10 cellular contexts compared by ENCODE assay signal in genomic region chr2:98908909-98909308, GRCh38. TPM values are rescaled to one million over a fixed set of nuclear protein-coding genes. Genes with fewer than 3 reads are reported as not detected.
A peak's percentile ranks its signal among the peaks of the same experiment; 100 is the strongest.
DNase-seq lines count a peak whose midpoint lies in the region; ATAC-seq, FAIRE-seq and TF ChIP-seq lines count a peak whose summit lies in the region.
"Had no signal": no experiment of that assay in that cellular context is flagged by ENCODE, and none has a peak within 500 bp of the region (broad histone marks: within the 10 kb centered on the region; RNA-seq: fewer than 3 reads in every experiment).

No MANE protein-coding gene starts in this region.

- H4K20me1 ChIP-seq in HepG2 (ENCODE audit: insufficient read depth, low read length), result no peaks in the 10 kb centered on the region

- WGBS in HepG2 (ENCODE audit: low lambda C conversion rate), result 12% methylated on average over 4 of the region's 4 CpGs
- WGBS in right lobe of liver (ENCODE audit: insufficient coverage, low coverage, low lambda C conversion rate, missing lambda C conversion rate), result 17% methylated on average over 3 of the region's 4 CpGs

- peaks cover 46% of the 10 kb centered on the region for H3K4me1 ChIP-seq in HepG2 (ENCODE audit: insufficient read depth, low read length)
- no peaks in the 10 kb centered on the region for H3K4me1 ChIP-seq in right lobe of liver
- peaks cover 32% of the 10 kb centered on the region for H3K4me1 ChIP-seq in vagina

- TF ChIP-seq EP300 in HepG2 (IDR thresholded peaks at IDR 0.05; ENCODE audit: low read depth in 2 of 2, low read length in 2 of 2), result no peak
- TF ChIP-seq EP300 in HepG2 (CRISPR knock-in tag; IDR thresholded peaks at IDR 0.05; ENCODE audit: borderline replicate concordance), result no peak

- H3K79me2 ChIP-seq in HepG2 (ENCODE audit: insufficient read depth, low read length), result no peaks in the 10 kb centered on the region

- peak overlapping the region; percentile 68 for H3K4me2 ChIP-seq in HepG2 (ENCODE audit: low read depth, low read length)

- no TSS peak for BruUV-seq in HepG2 (replicated peaks; lab: Mats Ljungman, UMichigan)

- no peak for DNase-seq in HepG2 (ENCODE audit: low spot score)
- no peak for DNase-seq in right lobe of liver
- no peak for DNase-seq in WTC11 (ENCODE audit: low spot score)
- DNase-seq in glutamatergic neuron, result no peak
- peak; percentile 4 to 32 for DNase-seq in vagina (ENCODE audit: extremely low spot score in 2 of 2)
- no peak for DNase-seq in NCI-H345 (lab: John Stamatoyannopoulos, UW)
- DNase-seq: foreskin melanocyte had no signal

- H3K27me3 ChIP-seq in HepG2 (ENCODE audit: control insufficient read depth in 1 of 2, insufficient read depth in 2 of 2, low read length in 2 of 2), result peaks cover 4 to 39% of the 10 kb centered on the region in 2 experiments; a peak in 4 of 5 replicates
- no peaks in the 10 kb centered on the region for H3K27me3 ChIP-seq in right lobe of liver
- H3K27me3 ChIP-seq in vagina, result no peaks in the 10 kb centered on the region
- H3K27me3 ChIP-seq: ovary had no signal

- CTCF ChIA-PET in HepG2 (lab: Yijun Ruan, JAX; ENCODE audit: low intra/inter-chr PET ratio, low total read pairs), result no interaction called here
- CTCF ChIA-PET in WTC11 (lab: Charles Lee), result interaction anchor here (0.9 kb wide), 1 partner anchor 37 kb away, joined by 3 read pairs; no protein-coding TSS in a partner anchor

- POLR2A ChIA-PET in HepG2 (lab: Yijun Ruan, JAX), result no interaction called here
- POLR2A ChIA-PET in WTC11 (lab: Charles Lee), result no interaction called here

- H3K4me3 ChIP-seq in HepG2 (replicated peaks in 1 of 3; ENCODE audit: insufficient read depth in 1 of 3, low read depth in 2 of 3, low read length in 3 of 3) (no peak overlapping the region), right lobe of liver (no peak overlapping the region), vagina (no peak overlapping the region)
- H3K4me3 ChIP-seq: ovary had no signal

- no peaks in the 10 kb centered on the region for H3K36me3 Mint-ChIP-seq in WTC11
- H3K36me3 Mint-ChIP-seq in glutamatergic neuron (ENCODE audit: unreplicated experiment), result no peaks in the 10 kb centered on the region

- H3K36me3 ChIP-seq in HepG2 (replicated peaks in 1 of 2; ENCODE audit: control insufficient read depth in 1 of 2, insufficient read depth in 2 of 2, low read length in 2 of 2) (no peaks in the 10 kb centered on the region), right lobe of liver (no peaks in the 10 kb centered on the region), vagina (no peaks in the 10 kb centered on the region)
- H3K36me3 ChIP-seq: ovary had no signal

- TF ChIP-seq POLR2A in HepG2 (IDR thresholded peaks at IDR 0.05; ENCODE audit: insufficient read depth in 1 of 2, low read depth in 2 of 2, low read length in 2 of 2), result no peak
- no peak for TF ChIP-seq POLR2A in right lobe of liver (IDR thresholded peaks at IDR 0.05)
- TF ChIP-seq POLR2A in vagina (IDR thresholded peaks at IDR 0.05), result no peak

- H3K9me3 ChIP-seq in HepG2 (ENCODE audit: low read length) (no peaks in the 10 kb centered on the region), right lobe of liver (no peaks in the 10 kb centered on the region), vagina (no peaks in the 10 kb centered on the region)
- H3K9me3 ChIP-seq: ovary had no signal

- in situ Hi-C loops in HepG2 (cut with HindIII; ENCODE audit: extremely low pct_ligation_motif_present, low pct_unique_long_range_greater_than_20kb), result no loop called here

- TF ChIP-seq RAD21 in HepG2 (CRISPR knock-in tag; IDR thresholded peaks at IDR 0.05), result no peak

- FAIRE-seq in HepG2 (lab: Jason Lieb, UNC), result peak; percentile 46

- H3K27ac Mint-ChIP-seq in WTC11 (peak overlapping the region; percentile 93), glutamatergic neuron (ENCODE audit: unreplicated experiment) (peak overlapping the region; percentile 90)

- intact Hi-C loops in HepG2 (cut with micrococcal nuclease; ENCODE audit: unreplicated experiment) (no loop called here), right lobe of liver (cut with DNase I) (no loop called here), vagina (cut with DNase I) (no loop called here)

- TF ChIP-seq CTCF in HepG2 (CRISPR knock-in tag; IDR thresholded peaks at IDR 0.05), result no peak
- TF ChIP-seq CTCF in right lobe of liver (IDR thresholded peaks at IDR 0.05), result no peak
- no peak for TF ChIP-seq CTCF in WTC11 (IDR thresholded peaks at IDR 0.05)
- no peak for TF ChIP-seq CTCF in glutamatergic neuron (IDR thresholded peaks at IDR 0.05; ENCODE audit: partially characterized antibody, unreplicated experiment)
- TF ChIP-seq CTCF in vagina (IDR thresholded peaks at IDR 0.05), result no peak

- H3K27ac ChIP-seq in HepG2 (ENCODE audit: extremely low read length, insufficient read depth, low read length), result no peak overlapping the region
- H3K27ac ChIP-seq in right lobe of liver, result no peak overlapping the region
- H3K27ac ChIP-seq in vagina, result no peak overlapping the region
- H3K27ac ChIP-seq: ovary had no signal

- H3K9ac ChIP-seq in HepG2 (ENCODE audit: insufficient read depth, low read depth, low read length), result no peak overlapping the region

- H2AFZ ChIP-seq in HepG2 (ENCODE audit: low read length), result no peak overlapping the region

- H3K4me1 Mint-ChIP-seq in WTC11 (peaks cover 43% of the 10 kb centered on the region), glutamatergic neuron (ENCODE audit: low read depth, unreplicated experiment) (peaks cover 55% of the 10 kb centered on the region)

- no peaks in the 10 kb centered on the region for H3K27me3 Mint-ChIP-seq in WTC11 (ENCODE audit: low read depth)
- peaks cover 8% of the 10 kb centered on the region for H3K27me3 Mint-ChIP-seq in glutamatergic neuron (ENCODE audit: unreplicated experiment)

- H3K9me3 Mint-ChIP-seq in WTC11 (no peaks in the 10 kb centered on the region), glutamatergic neuron (ENCODE audit: unreplicated experiment) (peaks cover 19% of the 10 kb centered on the region)

- H3K4me3 Mint-ChIP-seq in WTC11 (no peak overlapping the region), glutamatergic neuron (ENCODE audit: unreplicated experiment) (peak overlapping the region; percentile 77)

- no peak for ATAC-seq in HepG2
- no peak for ATAC-seq in right lobe of liver
- no peak for ATAC-seq in WTC11
- ATAC-seq in HG02678 (IDR thresholded peaks at IDR 0.05; ENCODE audit: unreplicated experiment), result no peak
- ATAC-seq in GM21390 (IDR thresholded peaks at IDR 0.05; ENCODE audit: unreplicated experiment), result no peak

TF ChIP-seq in HepG2, 621 proteins besides CTCF, POLR2A, EP300 and RAD21 (continues in another document):
- TF ChIP-seq RFX1 (IDR thresholded peaks at IDR 0.05), result no peak
- no peak for TF ChIP-seq ZNF740 (CRISPR knock-in tag; IDR thresholded peaks at IDR 0.05)
- no peak for TF ChIP-seq ZNF235 (CRISPR knock-in tag; IDR thresholded peaks at IDR 0.05; ENCODE audit: borderline replicate concordance)

TF ChIP-seq in WTC11, 78 proteins besides CTCF, POLR2A, EP300 and RAD21:
- TF ChIP-seq ATF1 (CRISPR knock-in tag; IDR thresholded peaks at IDR 0.05), result no peak
- TF ChIP-seq GRHL2 (CRISPR knock-in tag; IDR thresholded peaks at IDR 0.05; ENCODE audit: insufficient replicate concordance, severe bottlenecking), result no peak
- TF ChIP-seq ZNF317 (CRISPR knock-in tag; IDR thresholded peaks at IDR 0.05; ENCODE audit: borderline replicate concordance, low read depth), result no peak
- TF ChIP-seq ZNF671 (CRISPR knock-in tag; IDR thresholded peaks at IDR 0.05), result no peak
- no peak for TF ChIP-seq IRF1 (CRISPR knock-in tag; IDR thresholded peaks at IDR 0.05)
- no peak for TF ChIP-seq MAX (CRISPR knock-in tag; IDR thresholded peaks at IDR 0.05)

RNA-seq across cellular contexts. Expression of gene CRACDL, which starts 27.1 kb away (rescaled TPM):
- total RNA-seq in HepG2 (2016; rRNA removed; fragmentation: Illumina TruSeq; extraction: Trizol) (0.15 TPM in 1 of 2 replicates, not detected in the other), right lobe of liver (under 1 TPM; 0.12 to 0.56 (median 0.32) TPM), WTC11 (2021) (0.50 to 0.89 TPM (median 0.72 TPM) in 3 replicates), glutamatergic neuron (ENCODE audit: unreplicated experiment) (2.1 TPM), vagina (6.4 TPM)
- 0.09 TPM in 1 of 2 replicates, not detected in the other for total RNA-seq in HepG2 (2016; cell fraction: cytosol; rRNA removed; fragmentation: Illumina TruSeq; extraction: Trizol; ENCODE audit: low read depth)
- 0.13 and 0.16 TPM in 2 replicates for total RNA-seq in HepG2 (2016; cell fraction: insoluble cytoplasmic fraction; rRNA removed; fragmentation: Illumina TruSeq; extraction: Trizol)
- 0.14 and 0.28 TPM in 2 replicates for total RNA-seq in HepG2 (2016; cell fraction: membrane; rRNA removed; fragmentation: Illumina TruSeq; extraction: Trizol)
- 0.16 and 0.19 TPM in 2 replicates for total RNA-seq in HepG2 (2016; cell fraction: nucleus; rRNA removed; fragmentation: Illumina TruSeq; extraction: Trizol)
- polyA plus RNA-seq in HepG2 (2011; rRNA removed), result 0.14 and 0.26 TPM in 2 replicates
- polyA plus RNA-seq in HepG2 (2011; cell fraction: cytosol; rRNA removed), result 0.08 and 0.11 TPM in 2 replicates
- polyA plus RNA-seq in HepG2 (2011; cell fraction: nucleus; rRNA removed), result 0.21 and 0.26 TPM in 2 replicates
- polyA plus RNA-seq in HepG2 (2012), result 0.20 and 0.24 TPM in 2 replicates
- polyA plus RNA-seq in HepG2 (2016; cell fraction: cytosol; fragmentation: Illumina TruSeq; extraction: Trizol; ENCODE audit: low read depth), result 0.05 and 0.06 TPM in 2 replicates
- 0.09 and 0.11 TPM in 2 replicates for polyA plus RNA-seq in HepG2 (2016; cell fraction: insoluble cytoplasmic fraction; fragmentation: Illumina TruSeq; extraction: Trizol; ENCODE audit: low read depth)
- 0.08 and 0.10 TPM in 2 replicates for polyA plus RNA-seq in HepG2 (2016; cell fraction: membrane; fragmentation: Illumina TruSeq; extraction: Trizol; ENCODE audit: low read depth)
- 0.27 and 0.83 TPM in 2 replicates for polyA plus RNA-seq in HepG2 (2016; cell fraction: nucleus; fragmentation: Illumina TruSeq; extraction: Trizol; ENCODE audit: insufficient read depth, low read depth)
- 0.24 and 3.8 TPM in 2 replicates for polyA minus RNA-seq in HepG2 (2011; rRNA and poly(A)+ RNA removed; ENCODE audit: low replicate concordance)
- polyA minus RNA-seq in HepG2 (2011; cell fraction: cytosol; rRNA and poly(A)+ RNA removed), result not detected in 2 replicates
- 0.13 and 0.37 TPM in 2 replicates for polyA minus RNA-seq in HepG2 (2011; cell fraction: nucleus; rRNA and poly(A)+ RNA removed)

Comparison
In these comparisons a context has a peak if more than half of its experiments do, and no peak if none do; other contexts are left out.
1. DNase-seq: peak in vagina (2 of 2); none in HepG2 (single experiment), right lobe of liver (0 of 3), WTC11 (single experiment), glutamatergic neuron (single experiment) and NCI-H345 (single experiment).